13 cellular contexts compared by ENCODE assay signal in genomic region chr13:111531505-111531904, GRCh38.
A peak's percentile ranks its signal among the peaks of the same experiment; 100 is the strongest.
DNase-seq lines count a peak whose midpoint lies in the region; ATAC-seq and TF ChIP-seq lines count a peak whose summit lies in the region.
"Had no signal": no experiment of that assay in that cellular context is flagged by ENCODE, and none has a peak within 500 bp of the region (broad histone marks: within the 10 kb centered on the region; RNA-seq: fewer than 3 reads in every experiment).

No MANE protein-coding gene starts in this region.

- no peak for TF ChIP-seq CTCF in mucosa of descending colon (IDR thresholded peaks at IDR 0.05)

- H3K9ac ChIP-seq in adipocyte (ENCODE audit: low read length): no peak overlapping the region

- H3K36me3 ChIP-seq in adipocyte (ENCODE audit: control insufficient read depth, insufficient read depth, low read length, severe bottlenecking): no peaks in the 10 kb centered on the region
- no peaks in the 10 kb centered on the region for H3K36me3 ChIP-seq in mucosa of descending colon (ENCODE audit: low read depth)
- H3K36me3 ChIP-seq: Peyer's patch, upper lobe of left lung had no signal

- peaks cover 54% of the 10 kb centered on the region for H3K27me3 ChIP-seq in adipocyte (replicated peaks; ENCODE audit: control insufficient read depth, insufficient read depth, low read length)
- H3K27me3 ChIP-seq: Peyer's patch had no signal

- H3K4me1 ChIP-seq in adipocyte (ENCODE audit: control insufficient read depth, insufficient read depth, low read length) (peaks cover 3% of the 10 kb centered on the region), mucosa of descending colon (ENCODE audit: low read depth) (no peaks in the 10 kb centered on the region)
- H3K4me1 ChIP-seq: Peyer's patch, upper lobe of left lung had no signal

- no peaks in the 10 kb centered on the region for H3K9me3 ChIP-seq in adipocyte (ENCODE audit: control insufficient read depth, low read length)
- no peaks in the 10 kb centered on the region for H3K9me3 ChIP-seq in mucosa of descending colon
- H3K9me3 ChIP-seq: Peyer's patch, upper lobe of left lung had no signal

- H3K4me3 ChIP-seq in adipocyte (ENCODE audit: low read length) (no peak overlapping the region), mucosa of descending colon (no peak overlapping the region)
- H3K4me3 ChIP-seq: Peyer's patch, upper lobe of left lung had no signal

- DNase-seq in G401 (ENCODE audit: low spot score) (peak; percentile 25), NCI-H1417 (lab: John Stamatoyannopoulos, UW) (peak; percentile 55 to 88 (median 78)), adipocyte (ENCODE audit: low read depth) (peak; percentile 21), medulla oblongata (ENCODE audit: extremely low spot score) (peak; percentile 73), mucosa of descending colon (no peak), T-helper 9 cell (no peak)
- no peak for DNase-seq in effector CD4-positive, alpha-beta T cell
- DNase-seq: dermis blood vessel endothelial cell; GF-D8; Peyer's patch; stimulated activated CD4-positive, alpha-beta T cell treated with anti-CD3 and anti-CD28 coated beads, Interleukin-1b, Interleukin-23, amount 100 ng/mL, for 48 hours had no signal

- in situ Hi-C loops in G401 (cut with HindIII; ENCODE audit: low sequenced_read_pairs): no loop called here

- intact Hi-C loops in mucosa of descending colon (cut with DNase I, micrococcal nuclease): no loop called here

- ATAC-seq in mucosa of descending colon (no peak), GM19455 (IDR thresholded peaks at IDR 0.05; ENCODE audit: unreplicated experiment) (no peak)

Comparison
In these comparisons a context has a peak if more than half of its experiments do, and no peak if none do; other contexts are left out.
1. DNase-seq: peak in G401 (single experiment), NCI-H1417 (3 of 3), adipocyte (single experiment) and medulla oblongata (single experiment); none in mucosa of descending colon (0 of 3), effector CD4-positive, alpha-beta T cell (single experiment) and T-helper 9 cell (single experiment).